ENCODE assay signal across 16 cellular contexts in the genomic region with DNA sequence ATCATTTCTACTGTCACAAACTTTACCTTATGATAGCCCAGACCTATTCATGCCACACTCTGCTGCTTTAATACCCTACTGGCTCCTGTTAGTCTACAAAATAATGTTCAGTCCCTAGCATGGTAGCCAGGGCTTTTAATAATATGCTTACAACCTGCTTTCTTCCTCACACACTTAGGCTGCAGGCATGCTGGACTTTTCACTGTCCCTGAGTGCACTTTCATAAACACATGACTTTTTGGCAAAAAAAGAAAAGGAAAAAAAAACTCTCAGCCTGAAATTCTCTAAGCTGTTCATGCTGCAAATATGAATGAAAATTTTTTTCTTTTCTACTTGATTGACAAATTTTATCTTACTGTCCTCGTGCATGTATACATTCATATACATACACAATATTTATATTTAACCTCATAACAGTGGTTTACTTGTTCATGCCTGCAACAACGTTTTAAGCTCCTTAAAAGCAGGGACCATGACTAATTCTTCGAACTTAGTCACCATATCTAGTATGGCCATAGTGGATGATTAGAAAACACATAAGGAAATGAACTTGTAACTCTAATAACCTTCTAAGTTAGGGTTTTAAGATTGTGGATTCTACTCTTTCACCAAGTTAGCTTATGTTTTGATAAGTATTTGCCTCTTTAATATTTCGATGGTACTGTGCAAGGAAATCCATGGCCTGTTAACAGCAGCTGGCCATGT.
DNase-seq lines count a peak whose midpoint lies in the region; TF ChIP-seq lines count a peak whose summit lies in the region.
"Had no signal": no experiment of that assay in that cellular context is flagged by ENCODE, and none has a peak within 500 bp of the region (broad histone marks: within the 10 kb centered on the region; RNA-seq: fewer than 3 reads in every experiment).

No MANE protein-coding gene starts in this region.

- WGBS in GM23248 (ENCODE audit: low coverage in 1 of 2, low lambda C conversion rate in 2 of 2, missing lambda C conversion rate in 2 of 2), 2 experiments, result 49 to 54% methylated on average over 4 of the region's 4 CpGs

- H4K20me1 ChIP-seq in GM23248 (ENCODE audit: insufficient read depth), result no peaks in the 10 kb centered on the region

- no peak for TF ChIP-seq CTCF in fibroblast of mammary gland (conservative IDR thresholded peaks at IDR 0.05; ENCODE audit: control insufficient read depth, insufficient read depth, low read depth, low read length)

- H3K9ac ChIP-seq in GM23248 (no peak overlapping the region), skeletal muscle satellite cell (ENCODE audit: low read depth, low read length) (peak overlapping the region; percentile 61)

- H3K27ac ChIP-seq in GM23248 (no peak overlapping the region), SJSA1 (0 out of 2 replicates have a peak overlapping the region, but pooled peaks have one; percentile 20)
- H3K27ac ChIP-seq: PC-9, sigmoid colon had no signal

- H3K4me1 ChIP-seq in GM23248 (ENCODE audit: insufficient read depth) (peaks cover 18% of the 10 kb centered on the region), SJSA1 (replicated peaks) (peaks cover 17% of the 10 kb centered on the region), skeletal muscle satellite cell (ENCODE audit: control insufficient read depth, insufficient read depth, low read length) (peaks cover 45% of the 10 kb centered on the region)
- H3K4me1 ChIP-seq: sigmoid colon had no signal

- H3K27me3 ChIP-seq in GM23248 (replicated peaks; ENCODE audit: insufficient read depth) (no peaks in the 10 kb centered on the region), SJSA1 (replicated peaks) (no peaks in the 10 kb centered on the region), skeletal muscle satellite cell (ENCODE audit: control insufficient read depth, insufficient read depth, low read length) (no peaks in the 10 kb centered on the region)
- H3K27me3 ChIP-seq: sigmoid colon had no signal

- H3K9me3 ChIP-seq in GM23248 (ENCODE audit: low read depth), result no peaks in the 10 kb centered on the region
- H3K9me3 ChIP-seq in SJSA1 (replicated peaks), result no peaks in the 10 kb centered on the region
- no peaks in the 10 kb centered on the region for H3K9me3 ChIP-seq in skeletal muscle satellite cell (replicated peaks; ENCODE audit: low read length)
- H3K9me3 ChIP-seq: sigmoid colon had no signal

- peak; percentile 64 for DNase-seq in GM23248
- DNase-seq in SJSA1 (ENCODE audit: low read depth in 1 of 2, low spot score in 2 of 2), result no peak
- peak; percentile 73 for DNase-seq in fibroblast of mammary gland (ENCODE audit: low read depth)
- DNase-seq in NCI-H1105 treated with DMSO at 0.1 percent for 48 hours (lab: John Stamatoyannopoulos, UW), result no peak
- DNase-seq in NCI-H2081 (lab: John Stamatoyannopoulos, UW), result no peak
- no peak for DNase-seq in activated naive CD4-positive, alpha-beta T cell treated with anti-CD3 and anti-CD28 coated beads, Interleukin-2, amount 50 U/mL, for 16 hours
- DNase-seq: activated CD4-positive, alpha-beta T cell treated with anti-CD3 and anti-CD28 coated beads, Interleukin-2, amount 50 U/mL, for 1 hour; Calu3; hypothalamus; NCI-H1092; NCI-H69; PC-9; sigmoid colon; stimulated activated CD4-positive, alpha-beta T cell treated with anti-CD3 and anti-CD28 coated beads, Interleukin-2, amount 100 ng/mL, for 48 hours had no signal

- peaks cover 14% of the 10 kb centered on the region for H3F3A ChIP-seq in GM23248 (ENCODE audit: insufficient read depth)

- in situ Hi-C loops in GM23248 (cut with MboI), result no loop called here

- H3K4me3 ChIP-seq in GM23248 (no peak overlapping the region), SJSA1 (no peak overlapping the region), fibroblast of mammary gland (ENCODE audit: control insufficient read depth, low read depth, low read length) (no peak overlapping the region), skeletal muscle satellite cell (ENCODE audit: low read length) (peak overlapping the region; percentile 21)
- H3K4me3 ChIP-seq: K562, PC-9, sigmoid colon had no signal

- H3K9me2 ChIP-seq in GM23248 (ENCODE audit: insufficient read depth), result no peaks in the 10 kb centered on the region

- no peak overlapping the region for H2AFZ ChIP-seq in GM23248
- H2AFZ ChIP-seq: PC-9 had no signal

- H3K4me2 ChIP-seq in GM23248 (ENCODE audit: unreplicated experiment) (peak overlapping the region; percentile 41), skeletal muscle satellite cell (ENCODE audit: low read length) (peak overlapping the region; percentile 70)
- H3K4me2 ChIP-seq: PC-9 had no signal

- no peaks in the 10 kb centered on the region for H3K36me3 ChIP-seq in GM23248 (ENCODE audit: low read depth)
- no peaks in the 10 kb centered on the region for H3K36me3 ChIP-seq in SJSA1
- H3K36me3 ChIP-seq in skeletal muscle satellite cell (ENCODE audit: insufficient read depth, low read length), result no peaks in the 10 kb centered on the region
- H3K36me3 ChIP-seq: sigmoid colon had no signal

- no peaks in the 10 kb centered on the region for H3K79me2 ChIP-seq in GM23248 (ENCODE audit: insufficient read depth)

Comparison
In these comparisons a context has a peak if more than half of its experiments do, and no peak if none do; other contexts are left out.
1. DNase-seq: peak in GM23248 (single experiment) and fibroblast of mammary gland (single experiment); none in SJSA1 (0 of 2), NCI-H1105 treated with DMSO at 0.1 percent for 48 hours (single experiment), NCI-H2081 (0 of 2) and activated naive CD4-positive, alpha-beta T cell treated with anti-CD3 and anti-CD28 coated beads, Interleukin-2, amount 50 U/mL, for 16 hours (single experiment).